Comparison of ENCODE assay signal across 40 cellular contexts in the genomic region with DNA sequence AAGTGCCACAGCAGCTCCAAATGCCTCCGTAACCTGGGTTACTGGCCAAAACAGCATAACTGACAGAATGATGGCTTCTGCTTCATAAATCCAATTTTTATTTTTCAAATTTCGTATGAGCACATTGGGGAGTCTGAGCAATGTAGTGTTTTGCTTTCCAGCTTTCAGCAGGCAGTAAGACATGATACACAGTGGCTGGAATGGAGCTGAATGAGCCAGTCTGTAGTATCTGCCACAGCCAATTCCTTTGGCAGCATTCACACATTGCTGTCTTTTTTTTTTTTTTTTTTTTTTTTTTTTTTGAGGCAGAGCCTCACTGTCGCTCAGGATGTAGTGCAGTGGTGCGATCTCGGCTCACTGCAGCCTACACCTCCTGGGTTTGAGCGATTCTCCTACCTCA. TPM values are rescaled to one million over a fixed set of nuclear protein-coding genes. Genes with fewer than 3 reads are reported as not detected.
"Had no signal": no experiment of that assay in that cellular context is flagged by ENCODE, and none has a peak within 500 bp of the region (broad histone marks: within the 10 kb centered on the region; RNA-seq: fewer than 3 reads in every experiment).

No MANE protein-coding gene starts in this region.

- H3K4me3 ChIP-seq: colonic mucosa, gastroesophageal sphincter, heart right ventricle, lung, pancreas, stomach, thyroid gland had no signal

- H3K27me3 ChIP-seq: colonic mucosa, foreskin keratinocyte, pancreas, stomach, thyroid gland had no signal

- H3K27ac Mint-ChIP-seq: dendritic cell treated with granulocyte-macrophage colony-stimulating factor and Interleukin-4, amounts not matched to agents 40 ng/mL and 50 ng/mL, for 4 days; endodermal cell; immature natural killer cell; memory B cell; naive B cell; stimulated activated effector memory CD8-positive, alpha-beta T cell treated with anti-CD3 and anti-CD28 coated beads, Interleukin-12 subunit alpha, Interleukin-12 subunit beta, amount 100 ng/mL, for 72 hours had no signal

- H3K27ac ChIP-seq: colonic mucosa, epithelial cell of prostate, foreskin keratinocyte, gastroesophageal sphincter, heart right ventricle, neutrophil, pancreas, stomach, thyroid gland had no signal

- H3K36me3 Mint-ChIP-seq: immature natural killer cell; memory B cell; naive B cell; natural killer cell treated with Interleukin-12 subunit alpha and Interleukin-12 subunit beta and Interleukin-15 and Interleukin-18, amount 100 ng/mL, for 72 hours; stimulated activated effector memory CD8-positive, alpha-beta T cell treated with anti-CD3 and anti-CD28 coated beads, Interleukin-12 subunit alpha, Interleukin-12 subunit beta, amount 100 ng/mL, for 72 hours had no signal

- H3K9me3 ChIP-seq: colonic mucosa, gastroesophageal sphincter, heart right ventricle, neutrophil, pancreas, stomach, thyroid gland had no signal

- H3K4me1 ChIP-seq: colonic mucosa, foreskin keratinocyte, gastroesophageal sphincter, heart right ventricle, pancreas, stomach, thyroid gland had no signal

- ATAC-seq: esophagus mucosa; foreskin keratinocyte; gastroesophageal sphincter; left lobe of liver; natural killer cell treated with Interleukin-12 subunit alpha and Interleukin-12 subunit beta and Interleukin-15 and Interleukin-18, amount 100 ng/mL, for 72 hours; pancreas; sciatic nerve; stimulated activated effector memory CD8-positive, alpha-beta T cell treated with anti-CD3 and anti-CD28 coated beads, Interleukin-12 subunit alpha, Interleukin-12 subunit beta, amount 100 ng/mL, for 72 hours had no signal

- H3K4me1 Mint-ChIP-seq: endodermal cell; immature natural killer cell; naive B cell; neural crest cell; stimulated activated effector memory CD8-positive, alpha-beta T cell treated with anti-CD3 and anti-CD28 coated beads, Interleukin-12 subunit alpha, Interleukin-12 subunit beta, amount 100 ng/mL, for 72 hours had no signal

- DNase-seq: colonic mucosa; effector CD8-positive, alpha-beta T cell; endodermal cell; foreskin keratinocyte; heart right ventricle; hypothalamus; immature natural killer cell; islet precursor cell; naive B cell; pancreas; retina; stimulated activated CD4-positive, alpha-beta T cell treated with anti-CD3 and anti-CD28 coated beads, Interleukin-2, amount 100 ng/mL, for 24 hours; stimulated activated CD4-positive, alpha-beta T cell treated with anti-CD3 and anti-CD28 coated beads, Interleukin-4, amount 100 ng/mL, for 24 hours; stimulated activated naive CD4-positive, alpha-beta T cell treated with Interleukin-2 at 50 U/mL for 16 hours; stomach; thyroid gland; trophoblast cell had no signal

- H3K4me3 Mint-ChIP-seq: dendritic cell treated with granulocyte-macrophage colony-stimulating factor and Interleukin-4, amounts not matched to agents 40 ng/mL and 50 ng/mL, for 4 days; endodermal cell; immature natural killer cell; memory B cell; naive B cell; natural killer cell treated with Interleukin-12 subunit alpha and Interleukin-12 subunit beta and Interleukin-15 and Interleukin-18, amount 100 ng/mL, for 72 hours; neural crest cell; stimulated activated effector memory CD8-positive, alpha-beta T cell treated with anti-CD3 and anti-CD28 coated beads, Interleukin-12 subunit alpha, Interleukin-12 subunit beta, amount 100 ng/mL, for 72 hours had no signal

- H3K36me3 ChIP-seq: colonic mucosa, gastroesophageal sphincter, heart right ventricle, neutrophil, pancreas, stomach, thyroid gland had no signal

- H3K9me3 Mint-ChIP-seq: dendritic cell treated with granulocyte-macrophage colony-stimulating factor and Interleukin-4, amounts not matched to agents 40 ng/mL and 50 ng/mL, for 4 days; endodermal cell; natural killer cell treated with Interleukin-12 subunit alpha and Interleukin-12 subunit beta and Interleukin-15 and Interleukin-18, amount 100 ng/mL, for 72 hours; stimulated activated effector memory CD8-positive, alpha-beta T cell treated with anti-CD3 and anti-CD28 coated beads, Interleukin-12 subunit alpha, Interleukin-12 subunit beta, amount 100 ng/mL, for 72 hours had no signal

RNA-seq across cellular contexts. Expression of gene TLX3, which starts 42.6 kb away (rescaled TPM):
- total RNA-seq: chondrocyte; colonic mucosa; endodermal cell; esophagus mucosa; fibroblast of lung; foreskin keratinocyte; gastroesophageal sphincter; heart right ventricle; left lobe of liver; liver; lung; mononuclear cell; natural killer cell treated with Interleukin-12 subunit alpha and Interleukin-12 subunit beta and Interleukin-15 and Interleukin-18, amount 100 ng/mL, for 72 hours; omental fat pad; pancreas; posterior vena cava; pulmonary artery endothelial cell; sciatic nerve; skeletal muscle tissue; stomach; subcutaneous adipose tissue; temporal lobe; thyroid gland; ureter had no signal
- polyA plus RNA-seq: fibroblast of lung, heart right ventricle, immature natural killer cell, liver, lung, pancreas, stomach had no signal
